Comparison of ENCODE assay signal across 27 cellular contexts in genomic region chr4:173240696-173241095, GRCh38.
"Had no signal": no experiment of that assay in that cellular context is flagged by ENCODE, and none has a peak within 500 bp of the region (broad histone marks: within the 10 kb centered on the region; RNA-seq: fewer than 3 reads in every experiment).

No MANE protein-coding gene starts in this region.

- H3K27me3 Mint-ChIP-seq: naive B cell; stimulated activated naive B cell treated with anti-CD40 and anti-IgM and Interleukin-4, amounts not matched to agents 10 μg/mL and 1 μg/mL and 100 μg/mL, for 72 hours had no signal

- ATAC-seq: left cardiac atrium; left lobe of liver; lower lobe of right lung; natural killer cell; right cardiac atrium; sciatic nerve; stimulated activated naive B cell treated with anti-CD40 and anti-IgM and Interleukin-4, amounts not matched to agents 10 μg/mL and 1 μg/mL and 100 μg/mL, for 72 hours; stimulated activated naive CD8-positive, alpha-beta T cell treated with anti-CD3 and anti-CD28 coated beads, Interleukin-15, Interleukin-2, amounts not matched to agents 100 U/mL and 50 U/mL, for 24 hours had no signal

- H3K27me3 ChIP-seq: hepatocyte, ovary, stomach, testis, thyroid gland, transverse colon, upper lobe of left lung, vagina had no signal

- H3K36me3 ChIP-seq: lower lobe of right lung, ovary, prostate gland, stomach, thyroid gland, transverse colon, upper lobe of left lung, vagina had no signal

- H3K4me1 ChIP-seq: lower lobe of right lung, prostate gland, upper lobe of left lung had no signal

- H3K27ac ChIP-seq: hepatocyte, lower lobe of right lung, ovary, prostate gland, skin epidermis, stomach, testis, thyroid gland, transverse colon, upper lobe of left lung, vagina had no signal

- H3K9me3 ChIP-seq: lower lobe of right lung, ovary, prostate gland, stomach, testis, thyroid gland, transverse colon, upper lobe of left lung, vagina had no signal

- H3K36me3 Mint-ChIP-seq: mesothelial cell of epicardium; natural killer cell; stimulated activated naive B cell treated with anti-CD40 and anti-IgM and Interleukin-4, amounts not matched to agents 10 μg/mL and 1 μg/mL and 100 μg/mL, for 72 hours had no signal

- H3K27ac Mint-ChIP-seq: mesothelial cell of epicardium; naive B cell; natural killer cell; stimulated activated naive B cell treated with anti-CD40 and anti-IgM and Interleukin-4, amounts not matched to agents 10 μg/mL and 1 μg/mL and 100 μg/mL, for 72 hours had no signal

- H3K4me3 Mint-ChIP-seq: mesothelial cell of epicardium; naive B cell; natural killer cell; stimulated activated naive B cell treated with anti-CD40 and anti-IgM and Interleukin-4, amounts not matched to agents 10 μg/mL and 1 μg/mL and 100 μg/mL, for 72 hours had no signal

- H3K4me2 ChIP-seq: hepatocyte had no signal

- H3K4me3 ChIP-seq: hepatocyte, lower lobe of right lung, ovary, prostate gland, skin epidermis, stomach, testis, thyroid gland, transverse colon, upper lobe of left lung, vagina had no signal

- H2AFZ ChIP-seq: hepatocyte had no signal

- DNase-seq: kidney glomerular epithelial cell; left cardiac atrium; lower lobe of right lung; mesendoderm; naive B cell; natural killer cell; ovary; retina; right cardiac atrium; stimulated activated CD4-positive, alpha-beta T cell treated with anti-CD3 and anti-CD28 coated beads, Interleukin-12 subunit alpha, Interleukin-12 subunit beta, amount 100 ng/mL, for 4 hours; stimulated activated CD4-positive, alpha-beta T cell treated with anti-CD3 and anti-CD28 coated beads, Interleukin-15, amount 100 ng/mL, for 24 hours; stimulated activated CD4-positive, alpha-beta T cell treated with anti-CD3 and anti-CD28 coated beads, Interleukin-2, amount 100 ng/mL, for 24 hours; stimulated activated CD4-positive, alpha-beta T cell treated with anti-CD3 and anti-CD28 coated beads, Interleukin-4, amount 100 ng/mL, for 1 hour; stimulated activated naive B cell treated with anti-CD40 and anti-IgM and Interleukin-4, amounts not matched to agents 10 μg/mL and 1 μg/mL and 100 μg/mL, for 72 hours; stimulated activated naive CD8-positive, alpha-beta T cell treated with anti-CD3 and anti-CD28 coated beads, Interleukin-15, Interleukin-2, amounts not matched to agents 100 U/mL and 50 U/mL, for 24 hours; stomach; testis; thyroid gland; transverse colon; upper lobe of left lung had no signal

- H3K9me3 Mint-ChIP-seq: mesothelial cell of epicardium; naive B cell; natural killer cell; stimulated activated naive B cell treated with anti-CD40 and anti-IgM and Interleukin-4, amounts not matched to agents 10 μg/mL and 1 μg/mL and 100 μg/mL, for 72 hours had no signal
